Comparison of ENCODE assay signal across 8 cellular contexts in genomic region chr20:22403860-22404608, GRCh38.
A peak's percentile ranks its signal among the peaks of the same experiment; 100 is the strongest.
DNase-seq lines count a peak whose midpoint lies in the region; ATAC-seq and TF ChIP-seq lines count a peak whose summit lies in the region.

No MANE protein-coding gene starts in this region.

- ATAC-seq in HG02642 (IDR thresholded peaks at IDR 0.05; ENCODE audit: poor library complexity, unreplicated experiment) = no peak

- H3K9me3 Mint-ChIP-seq in nephron = no peaks in the 10 kb centered on the region

- H3K27me3 Mint-ChIP-seq in nephron (ENCODE audit: low read depth) = peaks cover 30% of the 10 kb centered on the region

- peak; percentile 73 for DNase-seq in COR-L47 (lab: John Stamatoyannopoulos, UW)
- peak in 2 of 3 experiments; percentile 80 to 91 for DNase-seq in NCI-H1417 (lab: John Stamatoyannopoulos, UW)
- DNase-seq in cerebellar cortex (ENCODE audit: low spot score) = peak; percentile 1
- no peak for DNase-seq in hippocampal formation (lab: John Stamatoyannopoulos, UW)
- DNase-seq in dedifferentiated amniotic fluid mesenchymal stem cell (ENCODE audit: extremely low spot score) = no peak
- DNase-seq in kidney glomerular epithelial cell (lab: John Stamatoyannopoulos, UW) = no peak

- H3K27ac Mint-ChIP-seq in nephron = peak overlapping the region; percentile 40 to 75 (median 56)

- H3K4me1 Mint-ChIP-seq in nephron = peaks cover 15% of the 10 kb centered on the region

- H3K4me3 Mint-ChIP-seq in nephron = peak overlapping the region; percentile 72 to 82 (median 76)

- TF ChIP-seq CTCF in nephron (IDR thresholded peaks at IDR 0.05; ENCODE audit: unreplicated experiment in 3 of 3) = no peak

- no peaks in the 10 kb centered on the region for H3K36me3 Mint-ChIP-seq in nephron (ENCODE audit: low read depth)

Comparison
In these comparisons a context has a peak if more than half of its experiments do, and no peak if none do; other contexts are left out.
1. DNase-seq: peak in COR-L47 (single experiment), NCI-H1417 (2 of 3) and cerebellar cortex (single experiment); none in hippocampal formation (0 of 2), dedifferentiated amniotic fluid mesenchymal stem cell (single experiment) and kidney glomerular epithelial cell (single experiment).